Comparison of ENCODE assay signal across 1 cellular context in the genomic region with DNA sequence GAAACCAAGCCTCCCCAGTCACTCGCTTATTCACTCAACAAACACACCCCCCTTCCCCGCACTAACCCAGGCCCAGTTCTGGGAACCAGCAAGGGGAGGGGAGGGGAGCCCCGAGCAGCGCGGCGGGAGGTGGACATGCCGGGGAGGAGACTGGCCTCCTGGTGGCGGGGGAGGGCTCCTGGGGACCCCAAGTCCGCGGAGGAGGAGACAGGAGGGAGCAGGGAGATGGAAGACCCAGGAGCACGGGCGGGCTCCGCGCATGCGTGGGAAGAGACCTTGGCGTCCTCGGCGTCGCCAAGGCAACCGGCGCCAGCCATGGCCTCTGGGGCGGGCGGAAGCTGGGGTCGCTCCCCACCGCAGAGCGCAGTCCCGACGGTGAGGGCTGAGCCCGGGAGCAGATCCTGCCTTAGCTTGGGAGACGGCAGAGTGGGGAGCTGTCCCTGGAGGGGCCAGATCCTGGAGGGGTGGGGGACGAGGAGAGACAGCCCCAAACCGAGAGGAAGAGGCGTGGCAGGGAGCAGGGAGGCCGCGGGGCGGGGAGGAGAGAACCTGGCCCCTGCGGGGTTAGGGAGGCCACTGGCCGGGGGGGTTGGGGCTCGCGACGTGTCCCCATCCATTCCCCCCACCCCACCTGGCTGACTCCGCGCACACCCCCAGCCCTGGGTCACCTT.
A peak's percentile ranks its signal among the peaks of the same experiment; 100 is the strongest.
TF ChIP-seq lines count a peak whose summit lies in the region.

TSS of gene PRR29 (plus strand) at position 302 of the 671 bp plus-strand sequence. CDS start at position 316, 14 bp downstream.

TF ChIP-seq in HepG2, 621 proteins besides CTCF, POLR2A, EP300 and RAD21 (continued from another document and continues in another):
- TF ChIP-seq ETV5 (CRISPR knock-in tag; IDR thresholded peaks at IDR 0.05; ENCODE audit: borderline replicate concordance), result peak; percentile 69; the same call in 1 of the 2 replicates
- TF ChIP-seq U2AF1 (optimal IDR thresholded peaks at IDR 0.05; ENCODE audit: low read depth, low read length), result no peak
- no peak for TF ChIP-seq CSRNP1 (CRISPR knock-in tag; IDR thresholded peaks at IDR 0.05)
- TF ChIP-seq TBX2 (CRISPR knock-in tag; IDR thresholded peaks at IDR 0.05; ENCODE audit: borderline replicate concordance), result peak; percentile 39; the same call in 1 of the 2 replicates
- TF ChIP-seq ZMAT5 (CRISPR knock-in tag; IDR thresholded peaks at IDR 0.05; ENCODE audit: borderline replicate concordance, low read depth), result no peak
- TF ChIP-seq, protein P1, sequence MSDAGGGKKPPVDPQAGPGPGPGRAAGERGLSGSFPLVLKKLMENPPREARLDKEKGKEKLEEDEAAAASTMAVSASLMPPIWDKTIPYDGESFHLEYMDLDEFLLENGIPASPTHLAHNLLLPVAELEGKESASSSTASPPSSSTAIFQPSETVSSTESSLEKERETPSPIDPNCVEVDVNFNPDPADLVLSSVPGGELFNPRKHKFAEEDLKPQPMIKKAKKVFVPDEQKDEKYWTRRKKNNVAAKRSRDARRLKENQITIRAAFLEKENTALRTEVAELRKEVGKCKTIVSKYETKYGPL (CRISPR knock-in tag; IDR thresholded peaks at IDR 0.05), result no peak
- peak; percentile 10; the same call in 1 of the 2 replicates for TF ChIP-seq MYC (CRISPR knock-in tag; IDR thresholded peaks at IDR 0.05; ENCODE audit: borderline replicate concordance)
- peak in 1 of 2 experiments; percentile 25; a peak in 1 of 4 replicates for TF ChIP-seq NR2F1 (CRISPR knock-in tag; IDR thresholded peaks at IDR 0.05)
- TF ChIP-seq ZNF33A (CRISPR knock-in tag; IDR thresholded peaks at IDR 0.05; ENCODE audit: borderline replicate concordance), result no peak
- TF ChIP-seq ZNF101 (CRISPR knock-in tag; IDR thresholded peaks at IDR 0.05; ENCODE audit: borderline replicate concordance, low read depth), result no peak
- TF ChIP-seq, protein P2, sequence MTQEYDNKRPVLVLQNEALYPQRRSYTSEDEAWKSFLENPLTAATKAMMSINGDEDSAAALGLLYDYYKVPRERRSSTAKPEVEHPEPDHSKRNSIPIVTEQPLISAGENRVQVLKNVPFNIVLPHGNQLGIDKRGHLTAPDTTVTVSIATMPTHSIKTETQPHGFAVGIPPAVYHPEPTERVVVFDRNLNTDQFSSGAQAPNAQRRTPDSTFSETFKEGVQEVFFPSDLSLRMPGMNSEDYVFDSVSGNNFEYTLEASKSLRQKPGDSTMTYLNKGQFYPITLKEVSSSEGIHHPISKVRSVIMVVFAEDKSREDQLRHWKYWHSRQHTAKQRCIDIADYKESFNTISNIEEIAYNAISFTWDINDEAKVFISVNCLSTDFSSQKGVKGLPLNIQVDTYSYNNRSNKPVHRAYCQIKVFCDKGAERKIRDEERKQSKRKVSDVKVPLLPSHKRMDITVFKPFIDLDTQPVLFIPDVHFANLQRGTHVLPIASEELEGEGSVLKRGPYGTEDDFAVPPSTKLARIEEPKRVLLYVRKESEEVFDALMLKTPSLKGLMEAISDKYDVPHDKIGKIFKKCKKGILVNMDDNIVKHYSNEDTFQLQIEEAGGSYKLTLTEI (CRISPR knock-in tag; conservative IDR thresholded peaks at IDR 0.05), result no peak
- TF ChIP-seq SKI (IDR thresholded peaks at IDR 0.05; ENCODE audit: partially characterized antibody), result no peak
- TF ChIP-seq CENPT (CRISPR knock-in tag; IDR thresholded peaks at IDR 0.05; ENCODE audit: low read depth), result no peak
- no peak for TF ChIP-seq IRX3 (CRISPR knock-in tag; IDR thresholded peaks at IDR 0.05; ENCODE audit: borderline replicate concordance, low read depth)
- peak; percentile 94 for TF ChIP-seq RFX1 (IDR thresholded peaks at IDR 0.05)
- TF ChIP-seq IRF2 (CRISPR knock-in tag; IDR thresholded peaks at IDR 0.05), result peak; percentile 49; the same call in 1 of the 2 replicates
- no peak for TF ChIP-seq PRDM15 (CRISPR knock-in tag; IDR thresholded peaks at IDR 0.05)
- TF ChIP-seq ZNF484 (CRISPR knock-in tag; IDR thresholded peaks at IDR 0.05; ENCODE audit: borderline replicate concordance, low read depth), result no peak
- TF ChIP-seq, protein P3, sequence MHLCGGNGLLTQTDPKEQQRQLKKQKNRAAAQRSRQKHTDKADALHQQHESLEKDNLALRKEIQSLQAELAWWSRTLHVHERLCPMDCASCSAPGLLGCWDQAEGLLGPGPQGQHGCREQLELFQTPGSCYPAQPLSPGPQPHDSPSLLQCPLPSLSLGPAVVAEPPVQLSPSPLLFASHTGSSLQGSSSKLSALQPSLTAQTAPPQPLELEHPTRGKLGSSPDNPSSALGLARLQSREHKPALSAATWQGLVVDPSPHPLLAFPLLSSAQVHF (CRISPR knock-in tag; IDR thresholded peaks at IDR 0.05), result 0 out of 2 replicates have a peak, but pooled peaks have one; percentile 70
- 0 out of 2 replicates have a peak, but pooled peaks have one; percentile 33 for TF ChIP-seq SP5 (CRISPR knock-in tag; IDR thresholded peaks at IDR 0.05; ENCODE audit: borderline replicate concordance, low read depth)
- no peak for TF ChIP-seq ADNP (CRISPR knock-in tag; IDR thresholded peaks at IDR 0.05)
- no peak for TF ChIP-seq CBX1 (IDR thresholded peaks at IDR 0.05; ENCODE audit: low read depth)
- TF ChIP-seq, protein P4, sequence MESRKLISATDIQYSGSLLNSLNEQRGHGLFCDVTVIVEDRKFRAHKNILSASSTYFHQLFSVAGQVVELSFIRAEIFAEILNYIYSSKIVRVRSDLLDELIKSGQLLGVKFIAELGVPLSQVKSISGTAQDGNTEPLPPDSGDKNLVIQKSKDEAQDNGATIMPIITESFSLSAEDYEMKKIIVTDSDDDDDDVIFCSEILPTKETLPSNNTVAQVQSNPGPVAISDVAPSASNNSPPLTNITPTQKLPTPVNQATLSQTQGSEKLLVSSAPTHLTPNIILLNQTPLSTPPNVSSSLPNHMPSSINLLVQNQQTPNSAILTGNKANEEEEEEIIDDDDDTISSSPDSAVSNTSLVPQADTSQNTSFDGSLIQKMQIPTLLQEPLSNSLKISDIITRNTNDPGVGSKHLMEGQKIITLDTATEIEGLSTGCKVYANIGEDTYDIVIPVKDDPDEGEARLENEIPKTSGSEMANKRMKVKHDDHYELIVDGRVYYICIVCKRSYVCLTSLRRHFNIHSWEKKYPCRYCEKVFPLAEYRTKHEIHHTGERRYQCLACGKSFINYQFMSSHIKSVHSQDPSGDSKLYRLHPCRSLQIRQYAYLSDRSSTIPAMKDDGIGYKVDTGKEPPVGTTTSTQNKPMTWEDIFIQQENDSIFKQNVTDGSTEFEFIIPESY (CRISPR knock-in tag; IDR thresholded peaks at IDR 0.05), result no peak
- TF ChIP-seq TRIM22 (IDR thresholded peaks at IDR 0.05), result no peak
- TF ChIP-seq ZNF563 (CRISPR knock-in tag; IDR thresholded peaks at IDR 0.05), result 0 out of 2 replicates have a peak, but pooled peaks have one; percentile 49
- TF ChIP-seq ZSCAN31 (CRISPR knock-in tag; IDR thresholded peaks at IDR 0.05; ENCODE audit: low read depth), result no peak
- no peak for TF ChIP-seq ZBTB46 (CRISPR knock-in tag; IDR thresholded peaks at IDR 0.05; ENCODE audit: borderline replicate concordance)
- no peak for TF ChIP-seq ZNF180 (CRISPR knock-in tag; IDR thresholded peaks at IDR 0.05; ENCODE audit: borderline replicate concordance, low read depth)
- peak; percentile 71; the same call in 1 of the 2 replicates for TF ChIP-seq SIN3A (IDR thresholded peaks at IDR 0.05; ENCODE audit: borderline replicate concordance, low read depth, low read length)
- TF ChIP-seq, protein P5, sequence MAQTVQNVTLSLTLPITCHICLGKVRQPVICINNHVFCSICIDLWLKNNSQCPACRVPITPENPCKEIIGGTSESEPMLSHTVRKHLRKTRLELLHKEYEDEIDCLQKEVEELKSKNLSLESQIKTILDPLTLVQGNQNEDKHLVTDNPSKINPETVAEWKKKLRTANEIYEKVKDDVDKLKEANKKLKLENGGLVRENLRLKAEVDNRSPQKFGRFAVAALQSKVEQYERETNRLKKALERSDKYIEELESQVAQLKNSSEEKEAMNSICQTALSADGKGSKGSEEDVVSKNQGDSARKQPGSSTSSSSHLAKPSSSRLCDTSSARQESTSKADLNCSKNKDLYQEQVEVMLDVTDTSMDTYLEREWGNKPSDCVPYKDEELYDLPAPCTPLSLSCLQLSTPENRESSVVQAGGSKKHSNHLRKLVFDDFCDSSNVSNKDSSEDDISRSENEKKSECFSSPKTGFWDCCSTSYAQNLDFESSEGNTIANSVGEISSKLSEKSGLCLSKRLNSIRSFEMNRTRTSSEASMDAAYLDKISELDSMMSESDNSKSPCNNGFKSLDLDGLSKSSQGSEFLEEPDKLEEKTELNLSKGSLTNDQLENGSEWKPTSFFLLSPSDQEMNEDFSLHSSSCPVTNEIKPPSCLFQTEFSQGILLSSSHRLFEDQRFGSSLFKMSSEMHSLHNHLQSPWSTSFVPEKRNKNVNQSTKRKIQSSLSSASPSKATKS (CRISPR knock-in tag; IDR thresholded peaks at IDR 0.05), result no peak
- TF ChIP-seq HNRNPUL1 (IDR thresholded peaks at IDR 0.05; ENCODE audit: low read depth, low read length), result no peak
